21 cellular contexts compared by ENCODE assay signal in genomic region chr17:46876926-46877325, GRCh38. TPM values are rescaled to one million over a fixed set of nuclear protein-coding genes. Genes with fewer than 3 reads are reported as not detected.
"Had no signal": no experiment of that assay in that cellular context is flagged by ENCODE, and none has a peak within 500 bp of the region (broad histone marks: within the 10 kb centered on the region; RNA-seq: fewer than 3 reads in every experiment).

No MANE protein-coding gene starts in this region.

- H3K27me3 Mint-ChIP-seq: activated CD4-positive, alpha-beta T cell treated with anti-CD3 and anti-CD28 coated beads for 36 hours; activated naive CD8-positive, alpha-beta T cell treated with anti-CD3 and anti-CD28 coated beads for 36 hours had no signal

- H3K36me3 Mint-ChIP-seq: activated naive CD8-positive, alpha-beta T cell treated with anti-CD3 and anti-CD28 coated beads for 36 hours; naive B cell; type B pancreatic cell; WTC11 had no signal

- H3K4me1 ChIP-seq: sigmoid colon had no signal

- DNase-seq: activated naive CD4-positive, alpha-beta T cell treated with Interleukin-2 at 50 U/mL for 16 hours; effector CD4-positive, alpha-beta T cell; foreskin fibroblast; lower lobe of right lung; naive B cell; stimulated activated CD4-positive, alpha-beta T cell treated with anti-CD3 and anti-CD28 coated beads, Interleukin-4, amount 100 ng/mL, for 1 hour; stimulated activated naive CD4-positive, alpha-beta T cell; T-helper 9 cell had no signal

- H3K36me3 ChIP-seq: lower lobe of right lung, sigmoid colon, thoracic aorta had no signal

- FAIRE-seq: kidney had no signal

- H3K4me3 ChIP-seq: lower lobe of right lung, mucosa of descending colon, sigmoid colon, thoracic aorta had no signal

- H3K27me3 ChIP-seq: sigmoid colon had no signal

- H3K9me3 Mint-ChIP-seq: activated naive CD8-positive, alpha-beta T cell treated with anti-CD3 and anti-CD28 coated beads for 36 hours; naive B cell; type B pancreatic cell; WTC11 had no signal

- ATAC-seq: activated CD4-positive, alpha-beta T cell treated with anti-CD3 and anti-CD28 coated beads for 36 hours had no signal

- H3K4me1 Mint-ChIP-seq: activated CD4-positive, alpha-beta T cell treated with anti-CD3 and anti-CD28 coated beads for 36 hours; WTC11 had no signal

- H3K9me3 ChIP-seq: lower lobe of right lung, mucosa of descending colon, sigmoid colon, thoracic aorta had no signal

- H3K4me3 Mint-ChIP-seq: activated CD4-positive, alpha-beta T cell treated with anti-CD3 and anti-CD28 coated beads for 36 hours; activated naive CD8-positive, alpha-beta T cell treated with anti-CD3 and anti-CD28 coated beads for 36 hours; type B pancreatic cell; WTC11 had no signal

- H3K27ac ChIP-seq: lower lobe of right lung had no signal

- H3K27ac Mint-ChIP-seq: activated CD4-positive, alpha-beta T cell treated with anti-CD3 and anti-CD28 coated beads for 36 hours; naive B cell; type B pancreatic cell; WTC11 had no signal

RNA-seq across cellular contexts. Expression of gene WNT9B, which starts 25.5 kb away (rescaled TPM):
- total RNA-seq: activated CD4-positive, alpha-beta T cell treated with anti-CD3 and anti-CD28 coated beads for 36 hours; activated naive CD8-positive, alpha-beta T cell treated with anti-CD3 and anti-CD28 coated beads for 36 hours; chondrocyte; fibroblast of lung; glomerular endothelial cell; sigmoid colon; T-helper 1 cell treated with Interleukin-12 subunit alpha and Interleukin-12 subunit beta and Interleukin-4 antibody, amounts not matched to agents 30 ng/mL and 1 ng/mL, for 36 hours had no signal
- polyA plus RNA-seq: fibroblast of lung, neural cell had no signal

RNA-seq across cellular contexts. Expression of gene WNT3, which starts 58.4 kb away (rescaled TPM):
- total RNA-seq: T-helper 1 cell treated with Interleukin-12 subunit alpha and Interleukin-12 subunit beta and Interleukin-4 antibody, amounts not matched to agents 30 ng/mL and 1 ng/mL, for 36 hours had no signal
